Comparison of ENCODE assay signal across 9 cellular contexts in the genomic region with DNA sequence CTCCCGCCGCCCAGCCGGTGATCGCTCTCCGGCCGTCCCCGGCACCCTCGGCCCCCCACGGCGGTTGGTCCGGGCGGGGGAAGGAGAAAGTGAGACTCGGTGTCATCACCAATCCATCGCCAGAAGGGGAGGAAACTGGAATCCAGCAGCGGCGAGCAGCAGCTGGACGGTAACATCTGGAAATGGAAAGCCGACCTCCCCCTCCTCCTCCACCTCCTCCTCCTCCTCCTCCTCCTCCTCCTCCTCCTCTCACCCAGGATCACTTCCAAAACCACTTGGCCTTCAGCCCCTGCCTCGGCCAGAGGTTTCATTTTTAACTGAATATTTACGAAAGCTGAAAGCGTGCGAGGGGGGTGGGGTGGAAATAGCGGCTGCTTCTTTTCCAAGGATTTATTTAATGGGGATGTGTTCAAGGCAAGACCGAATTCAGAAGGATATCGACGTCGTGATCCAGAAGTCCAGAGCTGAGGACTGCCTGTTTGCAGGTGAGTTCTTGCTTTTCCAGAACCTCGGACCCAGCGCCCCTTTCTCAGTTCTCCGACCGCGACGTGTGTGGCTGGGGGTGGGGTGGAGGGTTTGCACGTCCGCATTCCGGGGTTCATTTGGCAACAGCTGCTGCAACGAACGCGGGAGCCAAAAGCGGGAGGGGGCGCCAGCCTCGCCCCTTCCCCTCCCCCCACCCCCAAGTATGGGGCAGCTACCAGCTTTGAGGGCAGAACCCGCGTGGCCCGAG. TPM values are rescaled to one million over a fixed set of nuclear protein-coding genes. Genes with fewer than 3 reads are reported as not detected.
DNase-seq lines count a peak whose midpoint lies in the region; ATAC-seq, FAIRE-seq and TF ChIP-seq lines count a peak whose summit lies in the region.
"Not testable (repeated sequence)": the region's sequence is repeated elsewhere in the genome, so short reads cannot be mapped to it uniquely, and the experiment has no call there.
"Had no signal": no experiment of that assay in that cellular context is flagged by ENCODE, and none has a peak within 500 bp of the region (broad histone marks: within the 10 kb centered on the region; RNA-seq: fewer than 3 reads in every experiment).

No MANE protein-coding gene starts in this region.

- BruUV-seq in PC-9 (replicated peaks; lab: Mats Ljungman, UMichigan): not testable (repeated sequence)

- peak overlapping the region; percentile 72 for H3K4me3 Mint-ChIP-seq in activated CD8-positive, alpha-beta memory T cell treated with anti-CD3 and anti-CD28 coated beads, Interleukin-2, amount 10 ng/mL, durations not matched to agents 7 days and 5 days

- not testable (repeated sequence) for TF ChIP-seq CTCF in GM12865 (IDR thresholded peaks at IDR 0.05; ENCODE audit: insufficient read depth, low read depth, low read length, missing control alignments); PC-9 (conservative IDR thresholded peaks at IDR 0.05); bronchial epithelial cell (IDR thresholded peaks at IDR 0.05; ENCODE audit: insufficient read depth, low read length, severe bottlenecking); heart left ventricle (IDR thresholded peaks at IDR 0.05)

- DNase-seq in GM12865 (ENCODE audit: low read depth): peak; percentile 0
- DNase-seq in PC-9: peak in 1 of 2 experiments; percentile 17
- peak; percentile 58 for DNase-seq in activated CD8-positive, alpha-beta memory T cell treated with anti-CD3 and anti-CD28 coated beads, Interleukin-2, amount 10 ng/mL, durations not matched to agents 7 days and 5 days
- not testable (repeated sequence) for DNase-seq in bronchial epithelial cell (ENCODE audit: low read depth)
- peak; percentile 20 to 64 (median 45) for DNase-seq in heart left ventricle
- peak; percentile 13 for DNase-seq in mucosa of gallbladder (ENCODE audit: low spot score)
- peak; percentile 64 to 75 for DNase-seq in aorta

- H3K9me3 Mint-ChIP-seq in activated CD8-positive, alpha-beta memory T cell treated with anti-CD3 and anti-CD28 coated beads, Interleukin-2, amount 10 ng/mL, durations not matched to agents 7 days and 5 days (ENCODE audit: low read depth): not testable (repeated sequence)

- H4K20me1 ChIP-seq in PC-9 (ENCODE audit: insufficient read depth): not testable (repeated sequence)

- not testable (repeated sequence) for H3K4me1 Mint-ChIP-seq in activated CD8-positive, alpha-beta memory T cell treated with anti-CD3 and anti-CD28 coated beads, Interleukin-2, amount 10 ng/mL, durations not matched to agents 7 days and 5 days

- H3K9me3 ChIP-seq in PC-9 (ENCODE audit: insufficient read depth, low read depth); heart left ventricle; aorta (ENCODE audit: control insufficient read depth, low read length): not testable (repeated sequence)

- H3K4me2 ChIP-seq in PC-9: peak overlapping the region; percentile 61

- H3K27ac Mint-ChIP-seq in activated CD8-positive, alpha-beta memory T cell treated with anti-CD3 and anti-CD28 coated beads, Interleukin-2, amount 10 ng/mL, durations not matched to agents 7 days and 5 days: peak overlapping the region; percentile 84

- H3K4me3 ChIP-seq in GM12865 (ENCODE audit: low read depth, low read length) (peak overlapping the region; percentile 51), PC-9 (peak overlapping the region; percentile 54; the same call in 1 of the 2 replicates), bronchial epithelial cell (ENCODE audit: low read depth, low read length) (peak overlapping the region; percentile 42), heart left ventricle (peak overlapping the region in 11 of 12 donors; percentile 32 to 65 (median 49)), skin epidermis (peak overlapping the region; percentile 30 to 63 (median 50)), aorta (ENCODE audit: low read length in 2 of 2) (peak overlapping the region in 1 of 2 donors; percentile 54)

- CTCF ChIA-PET in PC-9 (lab: Charles Lee); activated CD8-positive, alpha-beta memory T cell treated with anti-CD3 and anti-CD28 coated beads, Interleukin-2, amount 10 ng/mL, durations not matched to agents 7 days and 5 days (lab: Charles Lee): not testable (repeated sequence)

- TF ChIP-seq POLR2A in heart left ventricle (IDR thresholded peaks at IDR 0.05): not testable (repeated sequence)

- intact Hi-C loops in PC-9 (cut with micrococcal nuclease; ENCODE audit: unreplicated experiment); heart left ventricle (cut with DNase I); aorta (cut with DNase I): not testable (repeated sequence)

- H3K27ac ChIP-seq in PC-9; aorta (ENCODE audit: low read depth in 1 of 2, low read length in 2 of 2): not testable (repeated sequence)
- H3K27ac ChIP-seq in heart left ventricle (peak overlapping the region in 3 of 12 donors; percentile 43 to 85 (median 49)), skin epidermis (peak overlapping the region in 15 of 21 experiments; percentile 43 to 87 (median 79))

- not testable (repeated sequence) for H3K27me3 Mint-ChIP-seq in activated CD8-positive, alpha-beta memory T cell treated with anti-CD3 and anti-CD28 coated beads, Interleukin-2, amount 10 ng/mL, durations not matched to agents 7 days and 5 days

- H3K36me3 ChIP-seq in PC-9 (ENCODE audit: low read depth); bronchial epithelial cell (ENCODE audit: control insufficient read depth, insufficient read depth, low read length); heart left ventricle; aorta (ENCODE audit: control insufficient read depth in 1 of 2, insufficient read depth in 2 of 2, low read length in 1 of 2): not testable (repeated sequence)

- 0 to 1% methylated on average over 24 to 31 of the region's 45 CpGs; no CpG with 5 or more reads in 2 of the 4 donors for WGBS in heart left ventricle, 4 donors
- 0 to 1% methylated on average over 17 to 31 of the region's 45 CpGs for WGBS in aorta, 2 donors

- 0 out of 2 replicates have a peak overlapping the region, but pooled peaks have one; percentile 27 for H2AFZ ChIP-seq in PC-9

- H3K27me3 ChIP-seq in PC-9 (ENCODE audit: insufficient read depth, low read depth); bronchial epithelial cell (ENCODE audit: control insufficient read depth, insufficient read depth, low read length); heart left ventricle; aorta (ENCODE audit: control insufficient read depth in 1 of 2, insufficient read depth in 2 of 2, low read length in 1 of 2): not testable (repeated sequence)

- not testable (repeated sequence) for H3K4me1 ChIP-seq in PC-9 (replicated peaks; ENCODE audit: insufficient read depth); heart left ventricle; aorta (ENCODE audit: control insufficient read depth in 1 of 2, insufficient read depth in 2 of 2, low read length in 2 of 2)

- H3K9me2 ChIP-seq in PC-9 (ENCODE audit: insufficient read depth): not testable (repeated sequence)

- not testable (repeated sequence) for H3K79me2 ChIP-seq in PC-9 (ENCODE audit: low read depth)

- H3K36me3 Mint-ChIP-seq in activated CD8-positive, alpha-beta memory T cell treated with anti-CD3 and anti-CD28 coated beads, Interleukin-2, amount 10 ng/mL, durations not matched to agents 7 days and 5 days: not testable (repeated sequence)

- not testable (repeated sequence) for H3F3A ChIP-seq in PC-9 (ENCODE audit: insufficient read depth, low read depth)

- POLR2A ChIA-PET in PC-9 (lab: Charles Lee; ENCODE audit: unreplicated experiment): not testable (repeated sequence)

- not testable (repeated sequence) for ATAC-seq in activated CD8-positive, alpha-beta memory T cell treated with anti-CD3 and anti-CD28 coated beads, Interleukin-2, amount 10 ng/mL, durations not matched to agents 7 days and 5 days; heart left ventricle; aorta (ENCODE audit: low FRiP score)

- not testable (repeated sequence) for FAIRE-seq in bronchial epithelial cell (lab: Jason Lieb, UNC)

RNA-seq across cellular contexts. Expression of a gene that starts 23.6 kb away (rescaled TPM):
- total RNA-seq in PC-9 (2021) (not detected in 2 replicates), bronchial epithelial cell (not detected in 2 replicates), heart left ventricle (not detected), mucosa of gallbladder (not detected), aorta (under 1 TPM in 1 of 2 donors, not detected in 1; 0.87 TPM)
- total RNA-seq in activated CD8-positive, alpha-beta memory T cell treated with anti-CD3 and anti-CD28 coated beads, Interleukin-2, amount 10 ng/mL, durations not matched to agents 7 days and 5 days: 1 to 10 TPM in 1 of 2 experiments, under 1 TPM in 1; 0.84 to 1.8 TPM
- polyA plus RNA-seq in heart left ventricle (not detected), aorta (not detected)
- total RNA-seq: frontal cortex had no signal
